19 cellular contexts compared by ENCODE assay signal in genomic region chr10:114234132-114234531, GRCh38. TPM values are rescaled to one million over a fixed set of nuclear protein-coding genes. Genes with fewer than 3 reads are reported as not detected.
DNase-seq lines count a peak whose midpoint lies in the region; ATAC-seq lines count a peak whose summit lies in the region.
"Had no signal": no experiment of that assay in that cellular context is flagged by ENCODE, and none has a peak within 500 bp of the region (broad histone marks: within the 10 kb centered on the region; RNA-seq: fewer than 3 reads in every experiment).

No MANE protein-coding gene starts in this region.

- H3K4me3 Mint-ChIP-seq in activated T-cell treated with anti-CD3 and anti-CD28 coated beads, Interleukin-2, amount 50 U/mL, for 72 hours, result no peak overlapping the region
- H3K4me3 Mint-ChIP-seq in activated naive CD8-positive, alpha-beta T cell treated with anti-CD3 and anti-CD28 coated beads for 36 hours, result no peak overlapping the region
- H3K4me3 Mint-ChIP-seq in stimulated activated naive CD8-positive, alpha-beta T cell treated with anti-CD3 and anti-CD28 coated beads, Interleukin-15, Interleukin-2, amounts not matched to agents 100 ng/mL and 50 ng/mL, for 24 hours, result no peak overlapping the region
- H3K4me3 Mint-ChIP-seq: CD14-positive monocyte; CD8-positive, alpha-beta T cell; HFFc6 had no signal

- no peak overlapping the region for H3K4me3 ChIP-seq in Jurkat, Clone E6-1 (ENCODE audit: low read length)
- H3K4me3 ChIP-seq: A549 had no signal

- no peak for DNase-seq in activated T-cell treated with anti-CD3 and anti-CD28 coated beads, Interleukin-2, amount 50 U/mL, for 72 hours
- DNase-seq in activated T-cell treated with anti-CD3 and anti-CD28 coated beads, Interleukin-2, amount 50 U/mL, for 48 hours, result no peak
- peak; percentile 46 for DNase-seq in Jurkat, Clone E6-1 (ENCODE audit: low read depth, low spot score)
- no peak for DNase-seq in activated naive CD8-positive, alpha-beta T cell treated with anti-CD3 and anti-CD28 coated beads for 36 hours
- no peak for DNase-seq in COR-L47 (lab: John Stamatoyannopoulos, UW)
- DNase-seq: Caco-2; CD8-positive, alpha-beta T cell; DND-41; GDM1; HCEC 1CT; HFFc6 had no signal

- peaks cover 15% of the 10 kb centered on the region for H3K4me1 Mint-ChIP-seq in activated T-cell treated with anti-CD3 and anti-CD28 coated beads, Interleukin-2, amount 50 U/mL, for 72 hours (ENCODE audit: low read depth)
- peaks cover 16% of the 10 kb centered on the region for H3K4me1 Mint-ChIP-seq in activated naive CD8-positive, alpha-beta T cell treated with anti-CD3 and anti-CD28 coated beads for 36 hours
- peaks cover 29% of the 10 kb centered on the region for H3K4me1 Mint-ChIP-seq in stimulated activated naive CD8-positive, alpha-beta T cell treated with anti-CD3 and anti-CD28 coated beads, Interleukin-15, Interleukin-2, amounts not matched to agents 100 ng/mL and 50 ng/mL, for 24 hours (ENCODE audit: low read depth)

- peaks cover 0 to 1% of the 10 kb centered on the region in 2 donors for H3K36me3 Mint-ChIP-seq in activated T-cell treated with anti-CD3 and anti-CD28 coated beads, Interleukin-2, amount 50 U/mL, for 72 hours (ENCODE audit: insufficient read depth in 2 of 2)
- no peaks in the 10 kb centered on the region for H3K36me3 Mint-ChIP-seq in activated naive CD8-positive, alpha-beta T cell treated with anti-CD3 and anti-CD28 coated beads for 36 hours
- no peaks in the 10 kb centered on the region for H3K36me3 Mint-ChIP-seq in stimulated activated naive CD8-positive, alpha-beta T cell treated with anti-CD3 and anti-CD28 coated beads, Interleukin-15, Interleukin-2, amounts not matched to agents 100 ng/mL and 50 ng/mL, for 24 hours (ENCODE audit: low read depth)
- H3K36me3 Mint-ChIP-seq: CD14-positive monocyte; CD8-positive, alpha-beta T cell had no signal

- H3K27ac Mint-ChIP-seq in activated T-cell treated with anti-CD3 and anti-CD28 coated beads, Interleukin-2, amount 50 U/mL, for 72 hours, result no peak overlapping the region
- H3K27ac Mint-ChIP-seq in activated naive CD8-positive, alpha-beta T cell treated with anti-CD3 and anti-CD28 coated beads for 36 hours, result peak overlapping the region; percentile 8
- peak overlapping the region; percentile 76 for H3K27ac Mint-ChIP-seq in stimulated activated naive CD8-positive, alpha-beta T cell treated with anti-CD3 and anti-CD28 coated beads, Interleukin-15, Interleukin-2, amounts not matched to agents 100 ng/mL and 50 ng/mL, for 24 hours
- H3K27ac Mint-ChIP-seq: CD14-positive monocyte; CD8-positive, alpha-beta T cell; HFFc6 had no signal

- peak; percentile 36 to 63 for ATAC-seq in activated T-cell treated with anti-CD3 and anti-CD28 coated beads, Interleukin-2, amount 50 U/mL, for 72 hours (replicated peaks in 1 of 2)
- ATAC-seq in GM21526 (IDR thresholded peaks at IDR 0.05; ENCODE audit: low FRiP score, unreplicated experiment), result no peak
- ATAC-seq: A549; CD8-positive, alpha-beta T cell had no signal

- no peaks in the 10 kb centered on the region for H3K9me3 Mint-ChIP-seq in activated T-cell treated with anti-CD3 and anti-CD28 coated beads, Interleukin-2, amount 50 U/mL, for 72 hours
- no peaks in the 10 kb centered on the region for H3K9me3 Mint-ChIP-seq in activated naive CD8-positive, alpha-beta T cell treated with anti-CD3 and anti-CD28 coated beads for 36 hours
- H3K9me3 Mint-ChIP-seq in stimulated activated naive CD8-positive, alpha-beta T cell treated with anti-CD3 and anti-CD28 coated beads, Interleukin-15, Interleukin-2, amounts not matched to agents 100 ng/mL and 50 ng/mL, for 24 hours, result no peaks in the 10 kb centered on the region
- H3K9me3 Mint-ChIP-seq: CD14-positive monocyte; CD8-positive, alpha-beta T cell; HFFc6 had no signal

- peaks cover 49% of the 10 kb centered on the region for H3K27me3 Mint-ChIP-seq in activated T-cell treated with anti-CD3 and anti-CD28 coated beads, Interleukin-2, amount 50 U/mL, for 72 hours (ENCODE audit: low read depth)
- peaks cover 57% of the 10 kb centered on the region for H3K27me3 Mint-ChIP-seq in activated naive CD8-positive, alpha-beta T cell treated with anti-CD3 and anti-CD28 coated beads for 36 hours
- peaks cover 41% of the 10 kb centered on the region for H3K27me3 Mint-ChIP-seq in stimulated activated naive CD8-positive, alpha-beta T cell treated with anti-CD3 and anti-CD28 coated beads, Interleukin-15, Interleukin-2, amounts not matched to agents 100 ng/mL and 50 ng/mL, for 24 hours

RNA-seq across cellular contexts. Expression of gene VWA2, which starts 4.9 kb away (rescaled TPM):
- not detected for total RNA-seq in activated T-cell treated with anti-CD3 and anti-CD28 coated beads, Interleukin-2, amount 50 U/mL, for 72 hours
- polyA plus RNA-seq in Jurkat, Clone E6-1 (2012; ENCODE audit: insufficient read depth, insufficient read length), result not detected
- total RNA-seq in activated naive CD8-positive, alpha-beta T cell treated with anti-CD3 and anti-CD28 coated beads for 36 hours, result not detected
- total RNA-seq: CD8-positive, alpha-beta T cell; H4; HT1080 had no signal
- polyA plus RNA-seq: A549, AG04450, CD14-positive monocyte had no signal

RNA-seq across cellular contexts. Expression of gene TDRD1, which starts 55.0 kb away (rescaled TPM):
- total RNA-seq in activated T-cell treated with anti-CD3 and anti-CD28 coated beads, Interleukin-2, amount 50 U/mL, for 72 hours, result under 1 TPM; 0.07 to 0.09 TPM
- polyA plus RNA-seq in Jurkat, Clone E6-1 (2012; ENCODE audit: insufficient read depth, insufficient read length), result not detected
- under 1 TPM; 0.21 to 0.24 TPM for total RNA-seq in activated naive CD8-positive, alpha-beta T cell treated with anti-CD3 and anti-CD28 coated beads for 36 hours
- total RNA-seq: CD8-positive, alpha-beta T cell; H4; HFFc6; HT1080 had no signal
- polyA plus RNA-seq: A549, AG04450, BJ, CD14-positive monocyte had no signal
